22 cellular contexts compared by ENCODE assay signal in genomic region chr6:109451376-109451775, GRCh38. TPM values are rescaled to one million over a fixed set of nuclear protein-coding genes. Genes with fewer than 3 reads are reported as not detected.
A peak's percentile ranks its signal among the peaks of the same experiment; 100 is the strongest.
DNase-seq lines count a peak whose midpoint lies in the region; ATAC-seq, FAIRE-seq and TF ChIP-seq lines count a peak whose summit lies in the region.
"Had no signal": no experiment of that assay in that cellular context is flagged by ENCODE, and none has a peak within 500 bp of the region (broad histone marks: within the 10 kb centered on the region; RNA-seq: fewer than 3 reads in every experiment).

No MANE protein-coding gene starts in this region.

- in situ Hi-C loops in GM12878 (cut with MboI): no loop called here

- peaks cover 24% of the 10 kb centered on the region for H3K4me1 ChIP-seq in GM12878 (ENCODE audit: control insufficient read depth, insufficient read depth, low read length)
- peaks cover 52 to 56% of the 10 kb centered on the region in 2 experiments for H3K4me1 ChIP-seq in neutrophil (ENCODE audit: control insufficient read depth in 1 of 2, insufficient read depth in 1 of 2, low read depth in 1 of 2, low read length in 1 of 2)

- H3K36me3 Mint-ChIP-seq in activated CD8-positive, alpha-beta memory T cell treated with anti-CD3 and anti-CD28 coated beads, Interleukin-2, amount 10 ng/mL, durations not matched to agents 7 days and 5 days: peaks cover 24% of the 10 kb centered on the region

- TF ChIP-seq EP300 in GM12878 (IDR thresholded peaks at IDR 0.05; ENCODE audit: borderline replicate concordance in 1 of 2, control insufficient read depth in 1 of 2, low read depth in 2 of 2, low read length in 2 of 2): no peak

- no peaks in the 10 kb centered on the region for H3K27me3 Mint-ChIP-seq in activated CD8-positive, alpha-beta memory T cell treated with anti-CD3 and anti-CD28 coated beads, Interleukin-2, amount 10 ng/mL, durations not matched to agents 7 days and 5 days

- H3K27me3 ChIP-seq in GM12878 (replicated peaks in 1 of 2; ENCODE audit: control insufficient read depth in 2 of 2, insufficient read depth in 2 of 2, low read length in 1 of 2) (no peaks in the 10 kb centered on the region), neutrophil (no peaks in the 10 kb centered on the region)
- H3K27me3 ChIP-seq: SJCRH30 had no signal

- H4K20me1 ChIP-seq in GM12878 (ENCODE audit: control insufficient read depth, insufficient read depth): no peaks in the 10 kb centered on the region

- H2AFZ ChIP-seq in GM12878 (ENCODE audit: control insufficient read depth, low read depth, low read length): no peak overlapping the region

- H3K4me3 ChIP-seq in GM12878: no peak overlapping the region
- H3K4me3 ChIP-seq in neutrophil (ENCODE audit: low read depth in 1 of 2, low read length in 1 of 2): no peak overlapping the region
- H3K4me3 ChIP-seq: SJCRH30 had no signal

- H3K9me3 ChIP-seq in GM12878 (replicated peaks; ENCODE audit: control insufficient read depth, insufficient read depth, low read length) (no peaks in the 10 kb centered on the region), neutrophil (no peaks in the 10 kb centered on the region)
- H3K9me3 ChIP-seq: SJCRH30 had no signal

- H3K27ac Mint-ChIP-seq in activated CD8-positive, alpha-beta memory T cell treated with anti-CD3 and anti-CD28 coated beads, Interleukin-2, amount 10 ng/mL, durations not matched to agents 7 days and 5 days: no peak overlapping the region

- H3K9ac ChIP-seq in GM12878 (ENCODE audit: control insufficient read depth, insufficient read depth, low read length): no peak overlapping the region

- TF ChIP-seq RAD21 in GM12878 (IDR thresholded peaks at IDR 0.05; ENCODE audit: insufficient read depth, low read depth, low read length): no peak

- CTCF ChIA-PET in activated CD8-positive, alpha-beta memory T cell treated with anti-CD3 and anti-CD28 coated beads, Interleukin-2, amount 10 ng/mL, durations not matched to agents 7 days and 5 days (lab: Charles Lee): interaction anchor here (2.3 kb wide), 1 partner anchor 10 kb away, joined by 9 read pairs; no protein-coding TSS in a partner anchor
- CTCF ChIA-PET in GM12878 (lab: Yijun Ruan, JAX): interaction anchor here (1.1 to 3.9 kb wide), 3 partner anchors 8 to 588 kb away, joined by 3 to 30 read pairs (median 9); no protein-coding TSS in a partner anchor

- 97% methylated on average over 7 of the region's 7 CpGs for WGBS in GM12878 (ENCODE audit: insufficient coverage, insufficient replicate concordance, low lambda C conversion rate, missing lambda C conversion rate)

- H3K4me2 ChIP-seq in GM12878 (ENCODE audit: control insufficient read depth, insufficient read depth): no peak overlapping the region

- POLR2A ChIA-PET in GM12878 (lab: Charles Lee): interaction anchor here (0.7 to 7.1 kb wide), 4 partner anchors 9 to 353 kb away, joined by 3 to 74 read pairs (median 4); partner anchors contain the start of genes PPIL6 and SMPD2

- RAD21 ChIA-PET in GM12878 (lab: Charles Lee; ENCODE audit: unreplicated experiment): interaction anchor here (1.4 kb wide), 1 partner anchor 10 kb away, joined by 4 read pairs; no protein-coding TSS in a partner anchor

- no TSS peak for BruUV-seq in GM12878 (replicated peaks; lab: Mats Ljungman, UMichigan)

- H3K27ac ChIP-seq in GM12878 (ENCODE audit: control insufficient read depth, insufficient read depth): no peak overlapping the region
- peak overlapping the region; percentile 95 for H3K27ac ChIP-seq in neutrophil
- H3K27ac ChIP-seq: SJCRH30 had no signal

- intact Hi-C loops in GM12878 (cut with micrococcal nuclease; ENCODE audit: unreplicated experiment): no loop called here

- peak; percentile 31 for FAIRE-seq in GM12878 (lab: Jason Lieb, UNC)
- FAIRE-seq: A204.1, GM18507, RCC 7860 had no signal

- TF ChIP-seq CTCF in GM12878 (IDR thresholded peaks at IDR 0.05 in 2 of 3, conservative IDR thresholded peaks at IDR 0.05 in 1 of 3; ENCODE audit: control insufficient read depth in 2 of 3, extremely low read depth in 1 of 3, insufficient read depth in 1 of 3, low read depth in 3 of 3, low read length in 3 of 3) (no peak), neutrophil (IDR thresholded peaks at IDR 0.05) (no peak)

- H3K9me3 Mint-ChIP-seq in activated CD8-positive, alpha-beta memory T cell treated with anti-CD3 and anti-CD28 coated beads, Interleukin-2, amount 10 ng/mL, durations not matched to agents 7 days and 5 days (ENCODE audit: low read depth): no peaks in the 10 kb centered on the region
- H3K9me3 Mint-ChIP-seq: CD8-positive, alpha-beta T cell had no signal

- peaks cover 32% of the 10 kb centered on the region for H3K79me2 ChIP-seq in GM12878 (ENCODE audit: control insufficient read depth, insufficient read depth, low read length)

- no peak for TF ChIP-seq POLR2A in GM12878 (IDR thresholded peaks at IDR 0.05; ENCODE audit: low read depth, low read length)

- peaks cover 53% of the 10 kb centered on the region for H3K4me1 Mint-ChIP-seq in activated CD8-positive, alpha-beta memory T cell treated with anti-CD3 and anti-CD28 coated beads, Interleukin-2, amount 10 ng/mL, durations not matched to agents 7 days and 5 days

- H3K4me3 Mint-ChIP-seq in activated CD8-positive, alpha-beta memory T cell treated with anti-CD3 and anti-CD28 coated beads, Interleukin-2, amount 10 ng/mL, durations not matched to agents 7 days and 5 days: no peak overlapping the region
- H3K4me3 Mint-ChIP-seq: CD8-positive, alpha-beta T cell had no signal

- DNase-seq in activated CD8-positive, alpha-beta memory T cell treated with anti-CD3 and anti-CD28 coated beads, Interleukin-2, amount 10 ng/mL, durations not matched to agents 7 days and 5 days: peak; percentile 37
- DNase-seq in activated CD8-positive, alpha-beta memory T cell treated with anti-CD3 and anti-CD28 coated beads, Interleukin-2, amount 50 U/mL, for 4 hours: no peak
- no peak for DNase-seq in GM12878 (ENCODE audit: low read depth, low spot score)
- DNase-seq in COLO829 (ENCODE audit: low spot score): no peak
- DNase-seq in OCI-M2 (lab: John Stamatoyannopoulos, UW; ENCODE audit: unreplicated experiment): no peak
- DNase-seq in SKM-1 (lab: John Stamatoyannopoulos, UW; ENCODE audit: unreplicated experiment): no peak
- DNase-seq: Calu3; CD8-positive, alpha-beta T cell; DMS153; GOT3; HCEC 1CT; KG1; MV-4-11; NCI-H1105 treated with DMSO at 0.1 percent for 48 hours; NCI-H2029 treated with DMSO at 0.1 percent for 48 hours; NCI-H345; NCI-H774; SJCRH30 had no signal

- no peak for ATAC-seq in activated CD8-positive, alpha-beta memory T cell treated with anti-CD3 and anti-CD28 coated beads, Interleukin-2, amount 10 ng/mL, durations not matched to agents 7 days and 5 days
- no peak for ATAC-seq in GM12878
- ATAC-seq: CD8-positive, alpha-beta T cell had no signal

- SMC1A ChIA-PET in GM12878 (lab: Charles Lee; ENCODE audit: uncharacterized antibody, unreplicated experiment): interaction anchor here (1.5 kb wide), 1 partner anchor 12 kb away, joined by 7 read pairs; no protein-coding TSS in a partner anchor

- H3K36me3 ChIP-seq in GM12878 (ENCODE audit: control insufficient read depth in 2 of 2, insufficient read depth in 2 of 2, low read length in 1 of 2): peaks cover 4 to 10% of the 10 kb centered on the region in 2 experiments; a peak in 3 of 4 replicates
- peaks cover 75% of the 10 kb centered on the region for H3K36me3 ChIP-seq in neutrophil

RNA-seq across cellular contexts. Expression of gene MICAL1, which starts 4.2 kb away (rescaled TPM):
- 10 to 100 TPM; 86.0 to 93.1 TPM for total RNA-seq in activated CD8-positive, alpha-beta memory T cell treated with anti-CD3 and anti-CD28 coated beads, Interleukin-2, amount 10 ng/mL, durations not matched to agents 7 days and 5 days
- 203 and 235 TPM in 2 replicates for total RNA-seq in GM12878 (2013; cell fraction: nucleolus; rRNA removed)
- 46.9 and 48.6 TPM in 2 replicates for total RNA-seq in GM12878 (2014; rRNA removed)
- total RNA-seq in GM12878 (2014; rRNA removed; fragmentation: Illumina TruSeq; extraction: Trizol): 25.6 and 27.0 TPM in 2 replicates
- total RNA-seq in GM12878 (2021): 59.8 and 62.8 TPM in 2 replicates
- polyA plus RNA-seq in GM12878 (2011; ENCODE audit: low read depth): 24.9 TPM
- polyA plus RNA-seq in GM12878 (2011; rRNA removed): 42.3 and 61.9 TPM in 2 replicates
- 48.3 and 66.9 TPM in 2 replicates for polyA plus RNA-seq in GM12878 (2011; cell fraction: cytosol; rRNA removed)
- polyA plus RNA-seq in GM12878 (2011; cell fraction: nucleus; rRNA removed): 740 and 754 TPM in 2 replicates
- 50.6 and 61.2 TPM in 2 replicates for polyA plus RNA-seq in GM12878 (2012)
- polyA plus RNA-seq in GM12878 (2014; fragmentation: Illumina TruSeq; extraction: Trizol): 27.6 and 38.0 TPM in 2 replicates
- polyA plus RNA-seq in GM12878 (2014; fragmentation: Nextera tagmentation; extraction: Ambion mirVana): 1 to 10 TPM in 1 of 2 experiments, under 1 TPM in 1; 0.32 to 1.3 TPM
- polyA plus RNA-seq in GM12878 (2014; rRNA removed): 71.6 and 75.5 TPM in 2 replicates
- 10 to 100 TPM; 44.2 to 46.4 TPM for polyA plus RNA-seq in GM12878 (2016; fragmentation: Nextera tagmentation; extraction: Ambion mirVana)
- 32.8 and 51.6 TPM in 2 replicates for polyA minus RNA-seq in GM12878 (2011; rRNA and poly(A)+ RNA removed)
- polyA minus RNA-seq in GM12878 (2011; cell fraction: cytosol; rRNA and poly(A)+ RNA removed): 22.6 and 22.9 TPM in 2 replicates
- polyA minus RNA-seq in GM12878 (2011; cell fraction: nucleus; rRNA and poly(A)+ RNA removed): 82.2 and 98.7 TPM in 2 replicates

RNA-seq across cellular contexts. Expression of gene SMPD2, which starts 10.9 kb away (rescaled TPM):
- 10 to 100 TPM; 14.3 to 14.6 TPM for total RNA-seq in activated CD8-positive, alpha-beta memory T cell treated with anti-CD3 and anti-CD28 coated beads, Interleukin-2, amount 10 ng/mL, durations not matched to agents 7 days and 5 days
- 31.5 and 32.2 TPM in 2 replicates for total RNA-seq in GM12878 (2013; cell fraction: nucleolus; rRNA removed)
- total RNA-seq in GM12878 (2014; rRNA removed): 13.8 and 15.4 TPM in 2 replicates
- 8.1 and 9.7 TPM in 2 replicates for total RNA-seq in GM12878 (2014; rRNA removed; fragmentation: Illumina TruSeq; extraction: Trizol)
- 12.3 and 13.0 TPM in 2 replicates for total RNA-seq in GM12878 (2021)
- polyA plus RNA-seq in GM12878 (2011; ENCODE audit: low read depth): 3.3 TPM
- polyA plus RNA-seq in GM12878 (2011; rRNA removed): 6.4 and 9.0 TPM in 2 replicates
- polyA plus RNA-seq in GM12878 (2011; cell fraction: cytosol; rRNA removed): 8.1 and 11.7 TPM in 2 replicates
- polyA plus RNA-seq in GM12878 (2011; cell fraction: nucleus; rRNA removed): 26.4 and 36.8 TPM in 2 replicates
- 5.8 and 8.2 TPM in 2 replicates for polyA plus RNA-seq in GM12878 (2012)
- polyA plus RNA-seq in GM12878 (2014; fragmentation: Illumina TruSeq; extraction: Trizol): 10.4 and 13.4 TPM in 2 replicates
- under 1 TPM; 0.06 to 0.73 TPM for polyA plus RNA-seq in GM12878 (2014; fragmentation: Nextera tagmentation; extraction: Ambion mirVana)
- 13.2 and 15.3 TPM in 2 replicates for polyA plus RNA-seq in GM12878 (2014; rRNA removed)
- 1 to 10 TPM; 9.6 to 9.8 TPM for polyA plus RNA-seq in GM12878 (2016; fragmentation: Nextera tagmentation; extraction: Ambion mirVana)
- 27.6 TPM in 2 replicates for polyA minus RNA-seq in GM12878 (2011; rRNA and poly(A)+ RNA removed)
- polyA minus RNA-seq in GM12878 (2011; cell fraction: cytosol; rRNA and poly(A)+ RNA removed): 5.4 and 5.5 TPM in 2 replicates
- 41.6 and 46.8 TPM in 2 replicates for polyA minus RNA-seq in GM12878 (2011; cell fraction: nucleus; rRNA and poly(A)+ RNA removed)

RNA-seq across cellular contexts. Expression of gene PPIL6, which starts 10.9 kb away (rescaled TPM):
- under 1 TPM in 1 of 2 experiments, not detected in 1; 0.21 TPM for total RNA-seq in activated CD8-positive, alpha-beta memory T cell treated with anti-CD3 and anti-CD28 coated beads, Interleukin-2, amount 10 ng/mL, durations not matched to agents 7 days and 5 days
- total RNA-seq in GM12878 (2013; cell fraction: nucleolus; rRNA removed): 0.15 and 0.91 TPM in 2 replicates
- total RNA-seq in GM12878 (2014; rRNA removed) (0.11 TPM in 1 of 2 replicates, not detected in the other), GM12878 (2014; rRNA removed; fragmentation: Illumina TruSeq; extraction: Trizol) (not detected in 2 replicates), GM12878 (2021) (0.37 TPM in 1 of 2 replicates, not detected in the other)
- polyA plus RNA-seq in GM12878 (2011; ENCODE audit: low read depth): not detected
- polyA plus RNA-seq in GM12878 (2011; rRNA removed) (not detected in 2 replicates), GM12878 (2014; fragmentation: Illumina TruSeq; extraction: Trizol) (0.01 TPM in 1 of 2 replicates, not detected in the other), GM12878 (2014; fragmentation: Nextera tagmentation; extraction: Ambion mirVana) (not detected), GM12878 (2014; rRNA removed) (0.12 TPM in 1 of 2 replicates, not detected in the other), GM12878 (2016; fragmentation: Nextera tagmentation; extraction: Ambion mirVana) (under 1 TPM; 0.17 to 0.26 TPM)
- not detected in 2 replicates for polyA plus RNA-seq in GM12878 (2011; cell fraction: cytosol; rRNA removed)
- not detected in 2 replicates for polyA plus RNA-seq in GM12878 (2011; cell fraction: nucleus; rRNA removed)
- polyA plus RNA-seq in GM12878 (2012): 0.09 and 0.13 TPM in 2 replicates
- not detected in 2 replicates for polyA minus RNA-seq in GM12878 (2011; rRNA and poly(A)+ RNA removed)
- not detected in 2 replicates for polyA minus RNA-seq in GM12878 (2011; cell fraction: cytosol; rRNA and poly(A)+ RNA removed)
- 0.12 TPM in 1 of 2 replicates, not detected in the other for polyA minus RNA-seq in GM12878 (2011; cell fraction: nucleus; rRNA and poly(A)+ RNA removed)

RNA-seq across cellular contexts. Expression of gene ZBTB24, which starts 31.6 kb away (rescaled TPM):
- 10 to 100 TPM; 17.5 to 22.7 TPM for total RNA-seq in activated CD8-positive, alpha-beta memory T cell treated with anti-CD3 and anti-CD28 coated beads, Interleukin-2, amount 10 ng/mL, durations not matched to agents 7 days and 5 days
- 23.8 and 24.7 TPM in 2 replicates for total RNA-seq in GM12878 (2013; cell fraction: nucleolus; rRNA removed)
- total RNA-seq in GM12878 (2014; rRNA removed) (14.7 and 17.9 TPM in 2 replicates), GM12878 (2014; rRNA removed; fragmentation: Illumina TruSeq; extraction: Trizol) (17.7 and 17.8 TPM in 2 replicates), GM12878 (2021) (11.9 and 12.4 TPM in 2 replicates)
- polyA plus RNA-seq in GM12878 (2011; ENCODE audit: low read depth): 4.5 TPM
- polyA plus RNA-seq in GM12878 (2011; rRNA removed) (7.3 and 7.8 TPM in 2 replicates), GM12878 (2014; fragmentation: Illumina TruSeq; extraction: Trizol) (12.1 and 13.3 TPM in 2 replicates), GM12878 (2014; fragmentation: Nextera tagmentation; extraction: Ambion mirVana) (1 to 10 TPM; 2.9 to 3.0 TPM), GM12878 (2014; rRNA removed) (7.4 and 7.6 TPM in 2 replicates), GM12878 (2016; fragmentation: Nextera tagmentation; extraction: Ambion mirVana) (1 to 10 TPM; 8.1 to 9.0 TPM)
- 4.8 and 5.3 TPM in 2 replicates for polyA plus RNA-seq in GM12878 (2011; cell fraction: cytosol; rRNA removed)
- polyA plus RNA-seq in GM12878 (2011; cell fraction: nucleus; rRNA removed): 6.2 and 6.4 TPM in 2 replicates
- 5.6 and 6.4 TPM in 2 replicates for polyA plus RNA-seq in GM12878 (2012)
- polyA minus RNA-seq in GM12878 (2011; rRNA and poly(A)+ RNA removed): 8.6 and 9.3 TPM in 2 replicates
- 4.5 and 4.8 TPM in 2 replicates for polyA minus RNA-seq in GM12878 (2011; cell fraction: cytosol; rRNA and poly(A)+ RNA removed)
- polyA minus RNA-seq in GM12878 (2011; cell fraction: nucleus; rRNA and poly(A)+ RNA removed): 4.8 and 7.1 TPM in 2 replicates
